Comparison of ENCODE assay signal across 21 cellular contexts in genomic region chr3:82891028-82891427, GRCh38.
"Had no signal": no experiment of that assay in that cellular context is flagged by ENCODE, and none has a peak within 500 bp of the region (broad histone marks: within the 10 kb centered on the region; RNA-seq: fewer than 3 reads in every experiment).

No MANE protein-coding gene starts in this region.

- H3K4me1 Mint-ChIP-seq: memory B cell; natural killer cell; stimulated activated naive CD8-positive, alpha-beta T cell treated with anti-CD3 and anti-CD28 coated beads, Interleukin-15, amount 100 ng/mL, for 72 hours had no signal

- H3K9me3 ChIP-seq: neutrophil, prostate gland, right atrium auricular region, suprapubic skin, transverse colon, vagina had no signal

- ATAC-seq: left lobe of liver; natural killer cell; sciatic nerve; stimulated activated naive CD8-positive, alpha-beta T cell treated with anti-CD3 and anti-CD28 coated beads, Interleukin-15, amount 100 ng/mL, for 72 hours had no signal

- H3K4me3 ChIP-seq: dorsolateral prefrontal cortex, lung, prostate gland, right atrium auricular region, smooth muscle cell, suprapubic skin, transverse colon, vagina had no signal

- H3K36me3 ChIP-seq: neutrophil, prostate gland, right atrium auricular region, suprapubic skin, transverse colon, vagina had no signal

- H3K4me2 ChIP-seq: smooth muscle cell had no signal

- H3K36me3 Mint-ChIP-seq: memory B cell, natural killer cell had no signal

- H3K4me3 Mint-ChIP-seq: memory B cell; natural killer cell; stimulated activated naive CD8-positive, alpha-beta T cell treated with anti-CD3 and anti-CD28 coated beads, Interleukin-15, amount 100 ng/mL, for 72 hours had no signal

- H3K27ac ChIP-seq: dorsolateral prefrontal cortex, neutrophil, prostate gland, right atrium auricular region, suprapubic skin, transverse colon, vagina had no signal

- H3K27me3 Mint-ChIP-seq: memory B cell; stimulated activated naive CD8-positive, alpha-beta T cell treated with anti-CD3 and anti-CD28 coated beads, Interleukin-15, amount 100 ng/mL, for 72 hours had no signal

- H3K27me3 ChIP-seq: dorsolateral prefrontal cortex, neutrophil, right atrium auricular region, suprapubic skin, transverse colon, vagina had no signal

- H3K27ac Mint-ChIP-seq: memory B cell; natural killer cell; stimulated activated naive CD8-positive, alpha-beta T cell treated with anti-CD3 and anti-CD28 coated beads, Interleukin-15, amount 100 ng/mL, for 72 hours had no signal

- H3K4me1 ChIP-seq: prostate gland, right atrium auricular region, suprapubic skin, transverse colon, vagina had no signal

- DNase-seq: dorsolateral prefrontal cortex; effector CD4-positive, alpha-beta T cell; head of caudate nucleus; natural killer cell; stimulated activated CD4-positive, alpha-beta T cell treated with anti-CD3 and anti-CD28 coated beads, Interleukin-12 subunit alpha, Interleukin-12 subunit beta, amount 100 ng/mL, for 4 hours; stimulated activated CD4-positive, alpha-beta T cell treated with anti-CD3 and anti-CD28 coated beads, Interleukin-1b, Interleukin-23, amount 100 ng/mL, for 48 hours; stimulated activated CD4-positive, alpha-beta T cell treated with anti-CD3 and anti-CD28 coated beads, Interleukin-4, amount 100 ng/mL, for 1 hour; stimulated activated CD8-positive, alpha-beta memory T cell treated with anti-CD3 and anti-CD28 coated beads, Interleukin-4, amount 100 ng/mL, for 48 hours; stimulated activated naive CD4-positive, alpha-beta T cell; stimulated activated naive CD8-positive, alpha-beta T cell treated with anti-CD3 and anti-CD28 coated beads, Interleukin-15, amount 100 ng/mL, for 72 hours; transverse colon had no signal
